ENCODE assay signal across 9 cellular contexts in the genomic region with DNA sequence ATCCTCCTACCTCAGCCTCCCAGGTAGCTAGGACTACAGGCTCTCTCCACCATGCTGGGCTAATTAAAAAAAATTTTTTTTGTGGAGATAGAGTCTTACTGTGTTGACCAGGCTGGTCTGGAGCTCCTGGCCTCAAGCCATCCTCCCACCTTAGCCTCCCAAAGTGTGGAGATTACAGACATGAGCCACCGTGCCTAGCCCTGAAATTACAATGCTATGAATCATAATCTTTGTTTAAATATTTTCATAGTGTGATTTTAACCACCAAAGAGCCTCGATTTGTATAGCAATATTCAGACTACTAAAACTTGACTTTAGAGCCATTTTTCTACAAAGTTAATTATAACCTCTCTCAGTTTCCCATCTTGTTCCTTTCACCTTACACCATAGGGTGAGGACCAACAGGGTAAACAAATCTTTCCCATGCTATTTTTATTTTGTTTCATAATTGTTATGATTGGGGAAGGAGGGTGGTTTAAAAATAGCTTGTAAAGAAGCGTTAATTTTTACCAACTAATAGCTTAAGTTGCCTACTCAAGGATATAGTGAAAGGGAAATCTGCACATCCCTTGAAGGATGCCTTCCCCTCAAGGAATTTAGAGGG. TPM values are rescaled to one million over a fixed set of nuclear protein-coding genes. Genes with fewer than 3 reads are reported as not detected.
A peak's percentile ranks its signal among the peaks of the same experiment; 100 is the strongest.
DNase-seq lines count a peak whose midpoint lies in the region; ATAC-seq, FAIRE-seq and TF ChIP-seq lines count a peak whose summit lies in the region.
"Had no signal": no experiment of that assay in that cellular context is flagged by ENCODE, and none has a peak within 500 bp of the region (broad histone marks: within the 10 kb centered on the region; RNA-seq: fewer than 3 reads in every experiment).

No MANE protein-coding gene starts in this region.

- DNase-seq in Daoy (ENCODE audit: low read depth) (peak; percentile 79), GM12878 (ENCODE audit: low read depth, low spot score) (no peak), foreskin melanocyte (no peak), ecto neural progenitor cell (ENCODE audit: low spot score) (no peak)
- no peak for DNase-seq in naive thymus-derived CD4-positive, alpha-beta T cell
- DNase-seq: natural killer cell had no signal

- no peak for FAIRE-seq in GM12878 (lab: Jason Lieb, UNC)

- RAD21 ChIA-PET in GM12878 (lab: Charles Lee; ENCODE audit: unreplicated experiment): interaction anchor here (0.7 to 1.4 kb wide), 3 partner anchors 11 to 40 kb away, joined by 3 read pairs; no protein-coding TSS in a partner anchor

- H3K27me3 ChIP-seq in GM12878 (replicated peaks in 1 of 2; ENCODE audit: control insufficient read depth in 2 of 2, insufficient read depth in 2 of 2, low read length in 1 of 2): no peaks in the 10 kb centered on the region
- H3K27me3 ChIP-seq in naive thymus-derived CD4-positive, alpha-beta T cell (ENCODE audit: control insufficient read depth in 2 of 2, insufficient read depth in 2 of 2, low read length in 2 of 2): no peaks in the 10 kb centered on the region

- no peak overlapping the region for H2AFZ ChIP-seq in GM12878 (ENCODE audit: control insufficient read depth, low read depth, low read length)

- H3K9me3 ChIP-seq in GM12878 (replicated peaks; ENCODE audit: control insufficient read depth, insufficient read depth, low read length): no peaks in the 10 kb centered on the region
- no peaks in the 10 kb centered on the region for H3K9me3 ChIP-seq in naive thymus-derived CD4-positive, alpha-beta T cell (ENCODE audit: control insufficient read depth in 2 of 3, low read length in 3 of 3)

- no peak for TF ChIP-seq CTCF in GM12878 (IDR thresholded peaks at IDR 0.05 in 2 of 3, conservative IDR thresholded peaks at IDR 0.05 in 1 of 3; ENCODE audit: control insufficient read depth in 2 of 3, extremely low read depth in 1 of 3, insufficient read depth in 1 of 3, low read depth in 3 of 3, low read length in 3 of 3)

- peaks cover 25% of the 10 kb centered on the region for H3K4me1 ChIP-seq in GM12878 (ENCODE audit: control insufficient read depth, insufficient read depth, low read length)
- H3K4me1 ChIP-seq in naive thymus-derived CD4-positive, alpha-beta T cell (ENCODE audit: control insufficient read depth in 2 of 2, insufficient read depth in 2 of 2, low read length in 2 of 2): peaks cover 0 to 22% of the 10 kb centered on the region in 2 donors

- peak overlapping the region; percentile 34 for H3K27ac ChIP-seq in GM12878 (ENCODE audit: control insufficient read depth, insufficient read depth)
- peak overlapping the region; percentile 20 for H3K27ac ChIP-seq in naive thymus-derived CD4-positive, alpha-beta T cell (ENCODE audit: low read depth, low read length)

- peaks cover 39 to 73% (median 52%) of the 10 kb centered on the region in 7 donors for H3K4me1 Mint-ChIP-seq in naive thymus-derived CD4-positive, alpha-beta T cell

- intact Hi-C loops in GM12878 (cut with micrococcal nuclease; ENCODE audit: unreplicated experiment): no loop called here
- intact Hi-C loops in naive thymus-derived CD4-positive, alpha-beta T cell (cut with micrococcal nuclease): loop anchor here in 1 of 2 donors (2.0 kb wide), 1 partner anchor 17 kb away; no protein-coding TSS in a partner anchor

- H3K27ac Mint-ChIP-seq in naive thymus-derived CD4-positive, alpha-beta T cell: peak overlapping the region in 1 of 9 donors; percentile 59

- no peak for TF ChIP-seq EP300 in GM12878 (IDR thresholded peaks at IDR 0.05; ENCODE audit: borderline replicate concordance in 1 of 2, control insufficient read depth in 1 of 2, low read depth in 2 of 2, low read length in 2 of 2)

- no peak overlapping the region for H3K4me3 ChIP-seq in GM12878
- no peak overlapping the region for H3K4me3 ChIP-seq in naive thymus-derived CD4-positive, alpha-beta T cell (ENCODE audit: low read length)

- ATAC-seq in HG03432 (IDR thresholded peaks at IDR 0.05; ENCODE audit: unreplicated experiment) (peak; percentile 39), GM12878 (peak; percentile 44), GM18858 (IDR thresholded peaks at IDR 0.05; ENCODE audit: unreplicated experiment) (no peak), GM21367 (IDR thresholded peaks at IDR 0.05; ENCODE audit: unreplicated experiment) (no peak)
- ATAC-seq in naive thymus-derived CD4-positive, alpha-beta T cell: no peak
- ATAC-seq: natural killer cell had no signal

- SMC1A ChIA-PET in GM12878 (lab: Charles Lee; ENCODE audit: uncharacterized antibody, unreplicated experiment): interaction anchor here (1.0 to 2.4 kb wide), 7 partner anchors 11 to 75 kb away, joined by 3 to 13 read pairs (median 4); no protein-coding TSS in a partner anchor

- no peaks in the 10 kb centered on the region; the same call in 1 of the 2 replicates for H4K20me1 ChIP-seq in GM12878 (ENCODE audit: control insufficient read depth, insufficient read depth)

- peaks cover 88% of the 10 kb centered on the region for H3K79me2 ChIP-seq in GM12878 (ENCODE audit: control insufficient read depth, insufficient read depth, low read length)

- in situ Hi-C loops in GM12878 (cut with MboI): no loop called here

- POLR2A ChIA-PET in GM12878 (lab: Charles Lee): interaction anchor here (0.5 to 1.3 kb wide), 5 partner anchors 10 to 256 kb away, joined by 3 to 5 read pairs (median 4); no protein-coding TSS in a partner anchor
- POLR2A ChIA-PET in naive thymus-derived CD4-positive, alpha-beta T cell (lab: Charles Lee): interaction anchor here (0.6 to 1.0 kb wide), 2 partner anchors 11 to 77 kb away, joined by 3 to 4 read pairs; no protein-coding TSS in a partner anchor

- H3K27me3 Mint-ChIP-seq in naive thymus-derived CD4-positive, alpha-beta T cell: no peaks in the 10 kb centered on the region

- H3K9me3 Mint-ChIP-seq in naive thymus-derived CD4-positive, alpha-beta T cell: no peaks in the 10 kb centered on the region
- H3K9me3 Mint-ChIP-seq: natural killer cell had no signal

- WGBS in GM12878 (ENCODE audit: insufficient coverage, insufficient replicate concordance, low lambda C conversion rate, missing lambda C conversion rate): 2% methylated on average over 3 of the region's 3 CpGs

- no peak overlapping the region for H3K4me3 Mint-ChIP-seq in naive thymus-derived CD4-positive, alpha-beta T cell
- H3K4me3 Mint-ChIP-seq: natural killer cell had no signal

- TF ChIP-seq POLR2A in GM12878 (IDR thresholded peaks at IDR 0.05; ENCODE audit: low read depth, low read length): no peak

- H3K36me3 Mint-ChIP-seq in naive thymus-derived CD4-positive, alpha-beta T cell: peaks cover 0 to 16% (median 9%) of the 10 kb centered on the region in 5 donors
- H3K36me3 Mint-ChIP-seq: natural killer cell had no signal

- no peak for TF ChIP-seq RAD21 in GM12878 (IDR thresholded peaks at IDR 0.05; ENCODE audit: insufficient read depth, low read depth, low read length)

- no peak overlapping the region for H3K9ac ChIP-seq in GM12878 (ENCODE audit: control insufficient read depth, insufficient read depth, low read length)

- H3K4me2 ChIP-seq in GM12878 (ENCODE audit: control insufficient read depth, insufficient read depth): peak overlapping the region; percentile 49

- peaks cover 0 to 14% of the 10 kb centered on the region in 2 experiments; a peak in 2 of 4 replicates for H3K36me3 ChIP-seq in GM12878 (ENCODE audit: control insufficient read depth in 2 of 2, insufficient read depth in 2 of 2, low read length in 1 of 2)
- no peaks in the 10 kb centered on the region for H3K36me3 ChIP-seq in naive thymus-derived CD4-positive, alpha-beta T cell (ENCODE audit: control insufficient read depth in 2 of 3, insufficient read depth in 3 of 3, low read length in 3 of 3)

- CTCF ChIA-PET in GM12878 (lab: Yijun Ruan, JAX): interaction anchor here (1.2 to 2.9 kb wide), 3 partner anchors 12 to 25 kb away, joined by 3 to 6 read pairs (median 4); no protein-coding TSS in a partner anchor
- CTCF ChIA-PET in naive thymus-derived CD4-positive, alpha-beta T cell (lab: Charles Lee): interaction anchor here (1.1 kb wide), 1 partner anchor 38 kb away, joined by 3 read pairs; no protein-coding TSS in a partner anchor

- no TSS peak for BruUV-seq in GM12878 (replicated peaks; lab: Mats Ljungman, UMichigan)

RNA-seq across cellular contexts. Expression of gene UBE2D2, which starts 32.7 kb away (rescaled TPM):
- total RNA-seq in Daoy (2014; rRNA removed; shearing (Covaris generic)): 99.5 and 140 TPM in 2 replicates
- total RNA-seq in GM12878 (2013; cell fraction: nucleolus; rRNA removed): 91.1 and 104 TPM in 2 replicates
- total RNA-seq in GM12878 (2014; rRNA removed) (93.1 and 107 TPM in 2 replicates), GM12878 (2014; rRNA removed; fragmentation: Illumina TruSeq; extraction: Trizol) (134 and 136 TPM in 2 replicates), GM12878 (2021) (166 and 174 TPM in 2 replicates)
- 146 TPM for polyA plus RNA-seq in GM12878 (2011; ENCODE audit: low read depth)
- polyA plus RNA-seq in GM12878 (2011; rRNA removed) (139 and 185 TPM in 2 replicates), GM12878 (2014; fragmentation: Illumina TruSeq; extraction: Trizol) (120 and 151 TPM in 2 replicates), GM12878 (2014; fragmentation: Nextera tagmentation; extraction: Ambion mirVana) (100 to 1,000 TPM in 1 of 2 experiments, 10 to 100 TPM in 1; 58.6 to 120 TPM), GM12878 (2014; rRNA removed) (79.2 and 99.2 TPM in 2 replicates), GM12878 (2016; fragmentation: Nextera tagmentation; extraction: Ambion mirVana) (100 to 1,000 TPM; 227 to 245 TPM)
- polyA plus RNA-seq in GM12878 (2011; cell fraction: cytosol; rRNA removed): 40.9 and 52.0 TPM in 2 replicates
- polyA plus RNA-seq in GM12878 (2011; cell fraction: nucleus; rRNA removed): 40.3 and 44.3 TPM in 2 replicates
- 193 and 217 TPM in 2 replicates for polyA plus RNA-seq in GM12878 (2012)
- 52.8 and 83.5 TPM in 2 replicates for polyA minus RNA-seq in GM12878 (2011; rRNA and poly(A)+ RNA removed)
- polyA minus RNA-seq in GM12878 (2011; cell fraction: cytosol; rRNA and poly(A)+ RNA removed): 31.5 and 44.0 TPM in 2 replicates
- polyA minus RNA-seq in GM12878 (2011; cell fraction: nucleus; rRNA and poly(A)+ RNA removed): 20.8 and 43.4 TPM in 2 replicates
- total RNA-seq in naive thymus-derived CD4-positive, alpha-beta T cell: 100 to 1,000 TPM; 145 to 214 (median 184) TPM
- polyA plus RNA-seq in naive thymus-derived CD4-positive, alpha-beta T cell: 100 to 1,000 TPM; 320 to 343 TPM

RNA-seq across cellular contexts. Expression of gene CXXC5, which starts 54.3 kb away (rescaled TPM):
- total RNA-seq in Daoy (2014; rRNA removed; shearing (Covaris generic)): 199 and 205 TPM in 2 replicates
- total RNA-seq in GM12878 (2013; cell fraction: nucleolus; rRNA removed): 37.6 and 40.4 TPM in 2 replicates
- total RNA-seq in GM12878 (2014; rRNA removed) (71.4 and 90.8 TPM in 2 replicates), GM12878 (2014; rRNA removed; fragmentation: Illumina TruSeq; extraction: Trizol) (24.9 and 26.8 TPM in 2 replicates), GM12878 (2021) (64.2 and 64.4 TPM in 2 replicates)
- 17.9 TPM for polyA plus RNA-seq in GM12878 (2011; ENCODE audit: low read depth)
- polyA plus RNA-seq in GM12878 (2011; rRNA removed) (55.4 and 57.5 TPM in 2 replicates), GM12878 (2014; fragmentation: Illumina TruSeq; extraction: Trizol) (25.6 and 36.0 TPM in 2 replicates), GM12878 (2014; fragmentation: Nextera tagmentation; extraction: Ambion mirVana) (1 to 10 TPM; 1.8 to 6.0 TPM), GM12878 (2014; rRNA removed) (59.1 and 68.6 TPM in 2 replicates), GM12878 (2016; fragmentation: Nextera tagmentation; extraction: Ambion mirVana) (10 to 100 TPM; 33.8 to 45.4 TPM)
- polyA plus RNA-seq in GM12878 (2011; cell fraction: cytosol; rRNA removed): 54.8 and 79.5 TPM in 2 replicates
- 43.4 and 55.0 TPM in 2 replicates for polyA plus RNA-seq in GM12878 (2011; cell fraction: nucleus; rRNA removed)
- polyA plus RNA-seq in GM12878 (2012): 31.3 and 43.2 TPM in 2 replicates
- 32.3 and 76.6 TPM in 2 replicates for polyA minus RNA-seq in GM12878 (2011; rRNA and poly(A)+ RNA removed)
- polyA minus RNA-seq in GM12878 (2011; cell fraction: cytosol; rRNA and poly(A)+ RNA removed): 19.3 and 41.6 TPM in 2 replicates
- 25.8 and 43.7 TPM in 2 replicates for polyA minus RNA-seq in GM12878 (2011; cell fraction: nucleus; rRNA and poly(A)+ RNA removed)
- total RNA-seq in naive thymus-derived CD4-positive, alpha-beta T cell: 10 to 100 TPM in 1 of 5 experiments, 1 to 10 TPM in 3, under 1 TPM in 1; 0.73 to 21.4 (median 3.5) TPM
- 1 to 10 TPM; 1.7 to 2.2 TPM for polyA plus RNA-seq in naive thymus-derived CD4-positive, alpha-beta T cell

Comparison
In these comparisons a context has a peak if more than half of its experiments do, and no peak if none do; other contexts are left out.
1. ATAC-seq: peak in HG03432 (single experiment) and GM12878 (single experiment); none in naive thymus-derived CD4-positive, alpha-beta T cell (single experiment), GM18858 (single experiment) and GM21367 (single experiment).